ENCODE assay signal across 20 cellular contexts in genomic region chr10:90088008-90088322, GRCh38.
"Had no signal": no experiment of that assay in that cellular context is flagged by ENCODE, and none has a peak within 500 bp of the region (broad histone marks: within the 10 kb centered on the region; RNA-seq: fewer than 3 reads in every experiment).

No MANE protein-coding gene starts in this region.

- H3K27ac Mint-ChIP-seq: activated B cell treated with CpG ODN at 0.5 μM for 24 hours; activated CD4-positive, alpha-beta T cell treated with anti-CD3 and anti-CD28 coated beads, Interleukin-2, amount 10 ng/mL, durations not matched to agents 24 days and 14 days; activated naive CD4-positive, alpha-beta T cell treated with anti-CD3 and anti-CD28 coated beads, Interleukin-2, amount 10 ng/mL, durations not matched to agents 7 days and 5 days; activated naive CD8-positive, alpha-beta T cell treated with anti-CD3 and anti-CD28 coated beads for 36 hours; T-helper 1 cell treated with Interleukin-12 subunit alpha and Interleukin-12 subunit beta and Interleukin-4 antibody, amounts not matched to agents 30 μg/mL and 1 μg/mL, for 36 hours had no signal

- H3K27me3 Mint-ChIP-seq: activated B cell treated with CpG ODN at 0.5 μM for 24 hours; activated naive CD4-positive, alpha-beta T cell treated with anti-CD3 and anti-CD28 coated beads, Interleukin-2, amount 10 ng/mL, durations not matched to agents 7 days and 5 days had no signal

- DNase-seq: activated B cell treated with CpG ODN at 0.5 μM for 24 hours; activated CD4-positive, alpha-beta T cell treated with anti-CD3 and anti-CD28 coated beads for 1 hour; activated CD4-positive, alpha-beta T cell treated with anti-CD3 and anti-CD28 coated beads, Interleukin-2, amount 10 ng/mL, durations not matched to agents 24 days and 14 days; activated CD4-positive, alpha-beta T cell treated with anti-CD3 and anti-CD28 coated beads, Interleukin-2, amount 50 U/mL, for 48 hours; activated gamma-delta T cell treated with Interleukin-2 at 50 U/mL for 16 hours; activated naive CD4-positive, alpha-beta T cell treated with anti-CD3 and anti-CD28 coated beads, Interleukin-2, amount 10 ng/mL, durations not matched to agents 7 days and 5 days; activated T-cell treated with anti-CD3 and anti-CD28 coated beads, Interleukin-2, amount 50 U/mL, for 48 hours; cerebellar nuclear complex; NCI-H1105 treated with DMSO at 0.1 percent for 48 hours; NCI-H1436 treated with DMSO at 0.1 percent for 48 hours; NCI-H187 treated with DMSO at 0.1 percent for 48 hours; NCI-H2171 treated with DMSO at 0.1 percent for 48 hours; NCI-H226; NCI-H774; SHP77 treated with DMSO at 0.1 percent for 48 hours had no signal

- FAIRE-seq: colon, RCC 7860 had no signal

- H3K4me1 Mint-ChIP-seq: activated naive CD4-positive, alpha-beta T cell treated with anti-CD3 and anti-CD28 coated beads, Interleukin-2, amount 10 ng/mL, durations not matched to agents 7 days and 5 days; activated T-helper 17 cell treated with anti-CD3 and anti-CD28 coated beads, Interleukin-2, amount 50 U/mL, for 72 hours had no signal

- H3K4me3 Mint-ChIP-seq: activated B cell treated with CpG ODN at 0.5 μM for 24 hours; activated CD4-positive, alpha-beta T cell treated with anti-CD3 and anti-CD28 coated beads, Interleukin-2, amount 10 ng/mL, durations not matched to agents 24 days and 14 days; activated naive CD4-positive, alpha-beta T cell treated with anti-CD3 and anti-CD28 coated beads, Interleukin-2, amount 10 ng/mL, durations not matched to agents 7 days and 5 days; activated naive CD8-positive, alpha-beta T cell treated with anti-CD3 and anti-CD28 coated beads for 36 hours; activated T-helper 17 cell treated with anti-CD3 and anti-CD28 coated beads, Interleukin-2, amount 50 U/mL, for 72 hours; T-helper 1 cell treated with Interleukin-12 subunit alpha and Interleukin-12 subunit beta and Interleukin-4 antibody, amounts not matched to agents 30 μg/mL and 1 μg/mL, for 36 hours had no signal

- H3K36me3 Mint-ChIP-seq: activated naive CD4-positive, alpha-beta T cell treated with anti-CD3 and anti-CD28 coated beads, Interleukin-2, amount 10 ng/mL, durations not matched to agents 7 days and 5 days; activated naive CD8-positive, alpha-beta T cell treated with anti-CD3 and anti-CD28 coated beads for 36 hours had no signal

- H3K9me3 Mint-ChIP-seq: activated B cell treated with CpG ODN at 0.5 μM for 24 hours; activated CD4-positive, alpha-beta T cell treated with anti-CD3 and anti-CD28 coated beads, Interleukin-2, amount 10 ng/mL, durations not matched to agents 24 days and 14 days; activated naive CD4-positive, alpha-beta T cell treated with anti-CD3 and anti-CD28 coated beads, Interleukin-2, amount 10 ng/mL, durations not matched to agents 7 days and 5 days; activated naive CD8-positive, alpha-beta T cell treated with anti-CD3 and anti-CD28 coated beads for 36 hours; activated T-helper 17 cell treated with anti-CD3 and anti-CD28 coated beads, Interleukin-2, amount 50 U/mL, for 72 hours; T-helper 1 cell treated with Interleukin-12 subunit alpha and Interleukin-12 subunit beta and Interleukin-4 antibody, amounts not matched to agents 30 μg/mL and 1 μg/mL, for 36 hours had no signal
